Comparison of ENCODE assay signal across 16 cellular contexts in the genomic region with DNA sequence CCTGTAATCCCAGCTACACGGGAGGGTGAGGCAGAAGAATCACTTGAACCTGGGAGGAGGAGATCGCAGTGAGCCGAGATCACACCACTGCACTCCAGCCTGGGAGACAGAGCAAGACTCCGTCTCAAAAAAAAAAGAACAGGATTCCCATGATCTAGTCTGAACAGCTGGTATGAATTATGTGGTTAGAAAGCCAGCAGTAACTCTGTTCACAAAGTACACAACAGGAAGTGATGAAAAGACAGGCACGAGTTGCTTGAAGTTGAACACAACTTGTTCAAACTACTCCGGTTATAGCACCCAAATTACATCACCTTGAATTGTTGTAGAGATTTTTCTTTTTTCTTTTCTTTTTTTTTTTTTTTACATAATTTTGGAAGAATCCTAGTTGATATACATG.
DNase-seq lines count a peak whose midpoint lies in the region; TF ChIP-seq lines count a peak whose summit lies in the region.
"Had no signal": no experiment of that assay in that cellular context is flagged by ENCODE, and none has a peak within 500 bp of the region (broad histone marks: within the 10 kb centered on the region; RNA-seq: fewer than 3 reads in every experiment).

No MANE protein-coding gene starts in this region.

- no peaks in the 10 kb centered on the region for H3K4me1 ChIP-seq in testis
- H3K4me1 ChIP-seq: breast epithelium, neural progenitor cell had no signal

- no peak for TF ChIP-seq CTCF in fibroblast of mammary gland (conservative IDR thresholded peaks at IDR 0.05; ENCODE audit: control insufficient read depth, insufficient read depth, low read depth, low read length)
- no peak for TF ChIP-seq CTCF in testis (IDR thresholded peaks at IDR 0.05)

- no peak for TF ChIP-seq POLR2A in testis (IDR thresholded peaks at IDR 0.05)

- H3K36me3 ChIP-seq in SK-N-MC (ENCODE audit: insufficient read depth, low read length) = peaks cover 46% of the 10 kb centered on the region
- H3K36me3 ChIP-seq in testis (ENCODE audit: low read depth, missing control alignments) = no peaks in the 10 kb centered on the region
- H3K36me3 ChIP-seq: breast epithelium, neural progenitor cell, thyroid gland had no signal

- DNase-seq in NOMO-1 treated with DMSO at 0.1 percent for 48 hours (lab: John Stamatoyannopoulos, UW; ENCODE audit: unreplicated experiment) (peak; percentile 22), NOMO-1 (lab: John Stamatoyannopoulos, UW; ENCODE audit: unreplicated experiment in 2 of 2) (no peak), SK-N-MC (ENCODE audit: low read depth, low spot score) (peak; percentile 93), fibroblast of mammary gland (ENCODE audit: low read depth) (peak; percentile 97), smooth muscle cell of the brain vasculature (ENCODE audit: low read depth, low spot score) (peak; percentile 79), testis (no peak), posterior cingulate gyrus (no peak), NCI-H345 treated with DMSO at 0.1 percent for 48 hours (lab: John Stamatoyannopoulos, UW; ENCODE audit: unreplicated experiment) (no peak)
- DNase-seq: NCI-H1694, NCI-H69, RPMI8226, spleen, thyroid gland had no signal

- H3K27me3 ChIP-seq in testis = no peaks in the 10 kb centered on the region
- H3K27me3 ChIP-seq: breast epithelium, neural progenitor cell, spleen, thyroid gland had no signal

- peak overlapping the region; percentile 62 for H3K4me3 ChIP-seq in SK-N-MC
- H3K4me3 ChIP-seq in fibroblast of mammary gland (ENCODE audit: control insufficient read depth, low read depth, low read length) = no peak overlapping the region
- no peak overlapping the region for H3K4me3 ChIP-seq in testis
- H3K4me3 ChIP-seq: breast epithelium, K562, neural progenitor cell, spleen, thyroid gland had no signal

- H3K27ac ChIP-seq in SK-N-MC = peak overlapping the region; percentile 96
- no peak overlapping the region for H3K27ac ChIP-seq in testis
- H3K27ac ChIP-seq: breast epithelium, neural progenitor cell, thyroid gland had no signal

- intact Hi-C loops in testis (cut with DNase I; ENCODE audit: low total_unique reads) (no loop called here), posterior cingulate gyrus (cut with DNase I) (no loop called here)

- H3K9me3 ChIP-seq in SK-N-MC (ENCODE audit: low read depth, low read length) = peaks cover 5% of the 10 kb centered on the region; the same call in 1 of the 2 replicates
- no peaks in the 10 kb centered on the region for H3K9me3 ChIP-seq in testis
- H3K9me3 ChIP-seq: breast epithelium, spleen, thyroid gland had no signal

- peak overlapping the region; percentile 34 for H3K9ac ChIP-seq in SK-N-MC (ENCODE audit: insufficient read length)
- H3K9ac ChIP-seq: neural progenitor cell had no signal

- WGBS in testis, 2 donors = 85 to 88% methylated on average over 6 of the region's 6 CpGs

Comparison
In these comparisons a context has a peak if more than half of its experiments do, and no peak if none do; other contexts are left out.
1. DNase-seq: peak in NOMO-1 treated with DMSO at 0.1 percent for 48 hours (single experiment), SK-N-MC (single experiment), fibroblast of mammary gland (single experiment) and smooth muscle cell of the brain vasculature (single experiment); none in NOMO-1 (0 of 2), testis (single experiment), posterior cingulate gyrus (0 of 10) and NCI-H345 treated with DMSO at 0.1 percent for 48 hours (single experiment).